Comparison of ENCODE assay signal across 20 cellular contexts in genomic region chr3:14552041-14552648, GRCh38. TPM values are rescaled to one million over a fixed set of nuclear protein-coding genes. Genes with fewer than 3 reads are reported as not detected.
DNase-seq lines count a peak whose midpoint lies in the region; TF ChIP-seq lines count a peak whose summit lies in the region.
"Had no signal": no experiment of that assay in that cellular context is flagged by ENCODE, and none has a peak within 500 bp of the region (broad histone marks: within the 10 kb centered on the region; RNA-seq: fewer than 3 reads in every experiment).

No MANE protein-coding gene starts in this region.

- peaks cover 19% of the 10 kb centered on the region for H3K4me1 Mint-ChIP-seq in endothelial cell (ENCODE audit: unreplicated experiment)

- H3K9me3 Mint-ChIP-seq in endothelial cell (ENCODE audit: unreplicated experiment): no peaks in the 10 kb centered on the region
- H3K9me3 Mint-ChIP-seq: H9, IgD-negative memory B cell had no signal

- no peaks in the 10 kb centered on the region for H3K9me2 ChIP-seq in GM23248 (ENCODE audit: insufficient read depth)

- H3K27ac Mint-ChIP-seq in endothelial cell (ENCODE audit: unreplicated experiment): peak overlapping the region; percentile 42
- H3K27ac Mint-ChIP-seq: IgD-negative memory B cell had no signal

- in situ Hi-C loops in GM23248 (cut with MboI) (no loop called here), GM13976 (cut with MboI; ENCODE audit: low sequenced_read_pairs, unreplicated experiment) (no loop called here)

- H3F3A ChIP-seq in GM23248 (ENCODE audit: insufficient read depth): no peaks in the 10 kb centered on the region

- intact Hi-C loops in sigmoid colon (cut with DNase I): no loop called here

- H3K9me3 ChIP-seq in GM23248 (ENCODE audit: low read depth): no peaks in the 10 kb centered on the region
- H3K9me3 ChIP-seq in sigmoid colon: no peaks in the 10 kb centered on the region
- H3K9me3 ChIP-seq: BE2C had no signal

- no peaks in the 10 kb centered on the region for H3K36me3 Mint-ChIP-seq in endothelial cell (ENCODE audit: low read depth, unreplicated experiment)

- H3K4me3 Mint-ChIP-seq in endothelial cell (ENCODE audit: unreplicated experiment): no peak overlapping the region
- H3K4me3 Mint-ChIP-seq: IgD-negative memory B cell had no signal

- TF ChIP-seq EP300 in sigmoid colon (IDR thresholded peaks at IDR 0.05): no peak

- TF ChIP-seq CTCF in endothelial cell (IDR thresholded peaks at IDR 0.05; ENCODE audit: unreplicated experiment) (no peak), sigmoid colon (IDR thresholded peaks at IDR 0.05) (no peak), GM13976 (IDR thresholded peaks at IDR 0.05; ENCODE audit: borderline replicate concordance, control extremely low read depth, extremely low read depth, insufficient read depth, missing control alignments) (no peak)

- H3K79me2 ChIP-seq in GM23248 (ENCODE audit: insufficient read depth): no peaks in the 10 kb centered on the region

- H3K4me2 ChIP-seq in GM23248 (ENCODE audit: unreplicated experiment): no peak overlapping the region

- peaks cover 18% of the 10 kb centered on the region for H3K27me3 Mint-ChIP-seq in endothelial cell (ENCODE audit: unreplicated experiment)

- H3K36me3 ChIP-seq in GM23248 (ENCODE audit: low read depth): no peaks in the 10 kb centered on the region
- H3K36me3 ChIP-seq in sigmoid colon: no peaks in the 10 kb centered on the region
- H3K36me3 ChIP-seq: BE2C had no signal

- CTCF ChIA-PET in HEK293T (lab: Yijun Ruan, JAX): interaction anchor here (0.7 to 1.2 kb wide), 2 partner anchors 8 to 25 kb away, joined by 3 read pairs; no protein-coding TSS in a partner anchor

- H3K4me3 ChIP-seq in GM23248: no peak overlapping the region
- no peak overlapping the region for H3K4me3 ChIP-seq in sigmoid colon
- H3K4me3 ChIP-seq: SK-N-MC had no signal

- 61 to 67% methylated on average over 8 of the region's 8 CpGs for WGBS in GM23248 (ENCODE audit: low coverage in 1 of 2, low lambda C conversion rate in 2 of 2, missing lambda C conversion rate in 2 of 2), 2 experiments
- 85 to 89% methylated on average over 8 of the region's 8 CpGs for WGBS in sigmoid colon, 2 donors

- DNase-seq in GM23248: peak; percentile 55
- peak; percentile 65 for DNase-seq in NCI-H226
- DNase-seq in endothelial cell (ENCODE audit: low spot score): no peak
- DNase-seq in sigmoid colon: peak; percentile 13
- no peak for DNase-seq in HEK293T (ENCODE audit: extremely low spot score)
- no peak for DNase-seq in COR-L47 (lab: John Stamatoyannopoulos, UW)
- DNase-seq in GM13976 (ENCODE audit: low spot score): no peak
- DNase-seq: BE2C, H9, Kasumi-1, MM.1S, NCI-H1048, NCI-H1417 treated with DMSO at 0.1 percent for 48 hours, NCI-H187, NCI-H446 treated with DMSO at 0.1 percent for 48 hours, NCI-H526 treated with DMSO at 0.1 percent for 48 hours, RPMI8226, SHP77 treated with DMSO at 0.1 percent for 48 hours had no signal

- POLR2A ChIA-PET in HEK293T (lab: Yijun Ruan, JAX): no interaction called here

- H3K27ac ChIP-seq in GM23248 (no peak overlapping the region), sigmoid colon (no peak overlapping the region)
- H3K27ac ChIP-seq: SK-N-MC had no signal

- H3K27me3 ChIP-seq in GM23248 (replicated peaks; ENCODE audit: insufficient read depth): no peaks in the 10 kb centered on the region; the same call in 1 of the 2 replicates
- H3K27me3 ChIP-seq in sigmoid colon: peaks cover 0 to 18% (median 0%) of the 10 kb centered on the region in 3 donors
- H3K27me3 ChIP-seq: BE2C had no signal

- TF ChIP-seq POLR2A in sigmoid colon (IDR thresholded peaks at IDR 0.05): no peak

- H3K9ac ChIP-seq in GM23248: no peak overlapping the region

- no peak overlapping the region for H2AFZ ChIP-seq in GM23248

- H4K20me1 ChIP-seq in GM23248 (ENCODE audit: insufficient read depth): no peaks in the 10 kb centered on the region

- H3K4me1 ChIP-seq in GM23248 (ENCODE audit: insufficient read depth): peaks cover 7% of the 10 kb centered on the region; the same call in 1 of the 2 replicates
- H3K4me1 ChIP-seq in sigmoid colon: peaks cover 0 to 8% (median 3%) of the 10 kb centered on the region in 4 donors
- H3K4me1 ChIP-seq: BE2C had no signal

TF ChIP-seq in HEK293T, 16 proteins besides CTCF, POLR2A, EP300 and RAD21:
- TF ChIP-seq CTBP1 (IDR thresholded peaks at IDR 0.05; ENCODE audit: borderline replicate concordance): no peak
- TF ChIP-seq, protein P1, sequence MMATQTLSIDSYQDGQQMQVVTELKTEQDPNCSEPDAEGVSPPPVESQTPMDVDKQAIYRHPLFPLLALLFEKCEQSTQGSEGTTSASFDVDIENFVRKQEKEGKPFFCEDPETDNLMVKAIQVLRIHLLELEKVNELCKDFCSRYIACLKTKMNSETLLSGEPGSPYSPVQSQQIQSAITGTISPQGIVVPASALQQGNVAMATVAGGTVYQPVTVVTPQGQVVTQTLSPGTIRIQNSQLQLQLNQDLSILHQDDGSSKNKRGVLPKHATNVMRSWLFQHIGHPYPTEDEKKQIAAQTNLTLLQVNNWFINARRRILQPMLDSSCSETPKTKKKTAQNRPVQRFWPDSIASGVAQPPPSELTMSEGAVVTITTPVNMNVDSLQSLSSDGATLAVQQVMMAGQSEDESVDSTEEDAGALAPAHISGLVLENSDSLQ (IDR thresholded peaks at IDR 0.05): no peak
- no peak for TF ChIP-seq LEF1 (IDR thresholded peaks at IDR 0.05; ENCODE audit: borderline replicate concordance)
- no peak for TF ChIP-seq L3MBTL2 (conservative IDR thresholded peaks at IDR 0.05)
- TF ChIP-seq TARDBP (IDR thresholded peaks at IDR 0.05): no peak
- TF ChIP-seq NFRKB (IDR thresholded peaks at IDR 0.05): no peak
- TF ChIP-seq ARNT (IDR thresholded peaks at IDR 0.05): no peak
- TF ChIP-seq ELF4 (IDR thresholded peaks at IDR 0.05): no peak
- TF ChIP-seq ZNF384 (IDR thresholded peaks at IDR 0.05): no peak
- no peak for TF ChIP-seq FOXK2 (IDR thresholded peaks at IDR 0.05)

RNA-seq across cellular contexts. Expression of gene GRIP2, which starts 12.0 kb away (rescaled TPM):
- 0.11 TPM in 1 of 2 replicates, not detected in the other for total RNA-seq in GM23248 (2014; rRNA removed; shearing (Covaris generic))
- polyA plus RNA-seq in GM23248 (2016; fragmentation: Nextera tagmentation; extraction: Ambion mirVana) (0.14 TPM in 1 of 2 replicates, not detected in the other), sigmoid colon (under 1 TPM; under 0.01 to 0.90 (median 0.23) TPM)
- total RNA-seq in endothelial cell (ENCODE audit: unreplicated experiment) (6.6 TPM), sigmoid colon (1 to 10 TPM in 2 of 4 donors, under 1 TPM in 2; 0.16 to 1.7 (median 0.87) TPM)
- polyA plus RNA-seq: IgD-negative memory B cell had no signal

Comparison
In these comparisons a context has a peak if more than half of its experiments do, and no peak if none do; other contexts are left out.
1. DNase-seq: peak in GM23248 (single experiment), NCI-H226 (single experiment) and sigmoid colon (single experiment); none in endothelial cell (single experiment), HEK293T (single experiment), COR-L47 (single experiment) and GM13976 (single experiment).